ENCODE assay signal across 33 cellular contexts in genomic region chr2:20829861-20830260, GRCh38.
"Had no signal": no experiment of that assay in that cellular context is flagged by ENCODE, and none has a peak within 500 bp of the region (broad histone marks: within the 10 kb centered on the region; RNA-seq: fewer than 3 reads in every experiment).

No MANE protein-coding gene starts in this region.

- FAIRE-seq: astrocyte, bronchial epithelial cell had no signal

- H3K36me3 ChIP-seq: adrenal gland, ascending aorta, brain microvascular endothelial cell, breast epithelium, cardiac muscle cell had no signal

- ATAC-seq: activated naive CD4-positive, alpha-beta T cell treated with anti-CD3 and anti-CD28 coated beads, Interleukin-2, amount 50 U/mL, for 72 hours; activated naive CD8-positive, alpha-beta T cell treated with anti-CD3 and anti-CD28 coated beads, Interleukin-2, amount 50 U/mL, for 24 hours; activated T-cell treated with anti-CD3 and anti-CD28 coated beads, Interleukin-2, amount 50 U/mL, for 4 hours; activated T-cell treated with anti-CD3 and anti-CD28 coated beads, Interleukin-2, amount 50 U/mL, for 72 hours; activated T-helper 17 cell treated with anti-CD3 and anti-CD28 coated beads, Interleukin-2, amount 50 U/mL, for 72 hours; body of pancreas had no signal

- H3K27ac ChIP-seq: adrenal gland, ascending aorta, body of pancreas, brain microvascular endothelial cell, breast epithelium, cardiac muscle cell had no signal

- H3K9me3 ChIP-seq: adrenal gland, ascending aorta, body of pancreas, breast epithelium had no signal

- H3K27me3 ChIP-seq: adrenal gland, ascending aorta, brain microvascular endothelial cell had no signal

- H3K4me3 ChIP-seq: adrenal gland, ascending aorta, body of pancreas, breast epithelium, cardiac muscle cell had no signal

- DNase-seq: activated effector memory CD4-positive, alpha-beta T cell treated with anti-CD3 and anti-CD28 coated beads, Interleukin-2, amount 50 U/mL, for 16 hours; activated effector memory CD4-positive, alpha-beta T cell treated with Interleukin-2 at 50 U/mL for 16 hours; activated gamma-delta T cell; activated gamma-delta T cell treated with Interleukin-2 at 50 U/mL for 16 hours; activated naive CD4-positive, alpha-beta T cell; activated naive CD4-positive, alpha-beta T cell treated with anti-CD3 and anti-CD28 coated beads for 36 hours; activated naive CD4-positive, alpha-beta T cell treated with anti-CD3 and anti-CD28 coated beads, Interleukin-2, amount 10 ng/mL, durations not matched to agents 7 days and 5 days; activated naive CD4-positive, alpha-beta T cell treated with anti-CD3 and anti-CD28 coated beads, Interleukin-2, amount 50 U/mL, for 16 hours; activated naive CD4-positive, alpha-beta T cell treated with Interleukin-2 at 50 U/mL for 16 hours; activated naive CD8-positive, alpha-beta T cell treated with anti-CD3 and anti-CD28 coated beads for 36 hours; activated naive CD8-positive, alpha-beta T cell treated with anti-CD3 and anti-CD28 coated beads, Interleukin-2, amount 10 ng/mL, durations not matched to agents 7 days and 5 days; activated naive CD8-positive, alpha-beta T cell treated with anti-CD3 and anti-CD28 coated beads, Interleukin-2, amount 50 U/mL, for 24 hours; activated T-cell treated with anti-CD3 and anti-CD28 coated beads, Interleukin-2, amount 50 U/mL, for 1 hour; activated T-cell treated with anti-CD3 and anti-CD28 coated beads, Interleukin-2, amount 50 U/mL, for 24 hours; activated T-cell treated with anti-CD3 and anti-CD28 coated beads, Interleukin-2, amount 50 U/mL, for 4 hours; activated T-cell treated with anti-CD3 and anti-CD28 coated beads, Interleukin-2, amount 50 U/mL, for 48 hours; activated T-cell treated with anti-CD3 and anti-CD28 coated beads, Interleukin-2, amount 50 U/mL, for 72 hours; adrenal gland; amniotic stem cell; amygdala; anterior cingulate cortex; aorta; body of pancreas; brain microvascular endothelial cell; central memory CD4-positive, alpha-beta T cell; cerebellar nuclear complex had no signal

- H3K4me1 ChIP-seq: adrenal gland, ascending aorta, body of pancreas, breast epithelium had no signal
